In genomic region chr19:39968789-39969188, GRCh38 we compare ENCODE assay signal across 13 cellular contexts. TPM values are rescaled to one million over a fixed set of nuclear protein-coding genes. Genes with fewer than 3 reads are reported as not detected.
A peak's percentile ranks its signal among the peaks of the same experiment; 100 is the strongest.
DNase-seq lines count a peak whose midpoint lies in the region; ATAC-seq and TF ChIP-seq lines count a peak whose summit lies in the region.
"Had no signal": no experiment of that assay in that cellular context is flagged by ENCODE, and none has a peak within 500 bp of the region (broad histone marks: within the 10 kb centered on the region; RNA-seq: fewer than 3 reads in every experiment).

No MANE protein-coding gene starts in this region.

- peaks cover 17 to 18% (median 17%) of the 10 kb centered on the region in 4 donors for H3K36me3 ChIP-seq in stomach

- peaks cover 25% of the 10 kb centered on the region for H3K36me3 Mint-ChIP-seq in activated naive CD4-positive, alpha-beta T cell treated with anti-CD3 and anti-CD28 coated beads for 36 hours (ENCODE audit: low read depth)
- peaks cover 29% of the 10 kb centered on the region for H3K36me3 Mint-ChIP-seq in activated CD8-positive, alpha-beta T cell treated with anti-CD3 and anti-CD28 coated beads, Interleukin-2, amount 10 ng/mL, durations not matched to agents 7 days and 5 days (ENCODE audit: low read depth)
- H3K36me3 Mint-ChIP-seq in immature natural killer cell: peaks cover 4 to 10% (median 6%) of the 10 kb centered on the region in 3 donors

- peaks cover 16 to 42% (median 40%) of the 10 kb centered on the region in 4 donors for H3K4me1 ChIP-seq in stomach

- TF ChIP-seq CTCF in stomach (IDR thresholded peaks at IDR 0.05): no peak
- no peak for TF ChIP-seq CTCF in lower leg skin (IDR thresholded peaks at IDR 0.05)

- no peak for DNase-seq in activated naive CD4-positive, alpha-beta T cell treated with anti-CD3 and anti-CD28 coated beads for 36 hours
- no peak for DNase-seq in activated naive CD4-positive, alpha-beta T cell treated with anti-CD3 and anti-CD28 coated beads, Interleukin-2, amount 50 U/mL, for 16 hours
- no peak for DNase-seq in activated CD8-positive, alpha-beta T cell treated with anti-CD3 and anti-CD28 coated beads, Interleukin-2, amount 10 ng/mL, durations not matched to agents 7 days and 5 days
- DNase-seq in immature natural killer cell (no peak), stomach (peak; percentile 22), lower leg skin (ENCODE audit: low spot score in 2 of 2) (no peak)
- DNase-seq: central memory CD4-positive, alpha-beta T cell; GOT3; NCI-H446 treated with DMSO at 0.1 percent for 48 hours had no signal

- H3K9me3 Mint-ChIP-seq in activated naive CD4-positive, alpha-beta T cell treated with anti-CD3 and anti-CD28 coated beads for 36 hours: no peaks in the 10 kb centered on the region
- no peaks in the 10 kb centered on the region for H3K9me3 Mint-ChIP-seq in activated CD8-positive, alpha-beta T cell treated with anti-CD3 and anti-CD28 coated beads, Interleukin-2, amount 10 ng/mL, durations not matched to agents 7 days and 5 days (ENCODE audit: insufficient read depth)
- no peaks in the 10 kb centered on the region for H3K9me3 Mint-ChIP-seq in immature natural killer cell
- H3K9me3 Mint-ChIP-seq: memory B cell had no signal

- H3K27ac Mint-ChIP-seq in activated naive CD4-positive, alpha-beta T cell treated with anti-CD3 and anti-CD28 coated beads for 36 hours: peak overlapping the region; percentile 97
- H3K27ac Mint-ChIP-seq in activated CD8-positive, alpha-beta T cell treated with anti-CD3 and anti-CD28 coated beads, Interleukin-2, amount 10 ng/mL, durations not matched to agents 7 days and 5 days: peak overlapping the region; percentile 95
- H3K27ac Mint-ChIP-seq in immature natural killer cell: peak overlapping the region; percentile 96 to 100 (median 98)

- no peaks in the 10 kb centered on the region for H3K27me3 Mint-ChIP-seq in activated naive CD4-positive, alpha-beta T cell treated with anti-CD3 and anti-CD28 coated beads for 36 hours (ENCODE audit: low read depth)
- no peaks in the 10 kb centered on the region for H3K27me3 Mint-ChIP-seq in activated CD8-positive, alpha-beta T cell treated with anti-CD3 and anti-CD28 coated beads, Interleukin-2, amount 10 ng/mL, durations not matched to agents 7 days and 5 days (ENCODE audit: low read depth)
- H3K27me3 Mint-ChIP-seq in immature natural killer cell (ENCODE audit: low read depth in 3 of 3): peaks cover 0 to 10% (median 8%) of the 10 kb centered on the region in 3 donors
- H3K27me3 Mint-ChIP-seq: memory B cell had no signal

- no peak overlapping the region for H3K4me3 ChIP-seq in stomach
- no peak overlapping the region for H3K4me3 ChIP-seq in lower leg skin (ENCODE audit: low read depth, poor library complexity, severe bottlenecking)

- H3K27me3 ChIP-seq in stomach: no peaks in the 10 kb centered on the region

- H3K4me3 Mint-ChIP-seq in activated naive CD4-positive, alpha-beta T cell treated with anti-CD3 and anti-CD28 coated beads for 36 hours: peak overlapping the region; percentile 95
- H3K4me3 Mint-ChIP-seq in activated CD8-positive, alpha-beta T cell treated with anti-CD3 and anti-CD28 coated beads, Interleukin-2, amount 10 ng/mL, durations not matched to agents 7 days and 5 days: no peak overlapping the region
- H3K4me3 Mint-ChIP-seq in immature natural killer cell: peak overlapping the region in 3 of 5 donors; percentile 51 to 95 (median 90)

- no peak for TF ChIP-seq POLR2A in stomach (IDR thresholded peaks at IDR 0.05)
- no peak for TF ChIP-seq POLR2A in lower leg skin (IDR thresholded peaks at IDR 0.05)

- ATAC-seq in activated CD8-positive, alpha-beta T cell treated with anti-CD3 and anti-CD28 coated beads, Interleukin-2, amount 10 ng/mL, durations not matched to agents 7 days and 5 days: no peak
- ATAC-seq in HG02763 (IDR thresholded peaks at IDR 0.05; ENCODE audit: unreplicated experiment) (no peak), GM21737 (IDR thresholded peaks at IDR 0.05; ENCODE audit: unreplicated experiment) (no peak)

- CTCF ChIA-PET in activated naive CD4-positive, alpha-beta T cell treated with anti-CD3 and anti-CD28 coated beads for 36 hours (lab: Charles Lee): interaction anchor here (0.6 to 2.8 kb wide), 6 partner anchors 8 to 452 kb away, joined by 3 to 37 read pairs (median 8); no protein-coding TSS in a partner anchor
- CTCF ChIA-PET in activated CD8-positive, alpha-beta T cell treated with anti-CD3 and anti-CD28 coated beads, Interleukin-2, amount 10 ng/mL, durations not matched to agents 7 days and 5 days (lab: Charles Lee): interaction anchor here (0.8 to 3.9 kb wide), 3 partner anchors 13 to 31 kb away, joined by 3 to 133 read pairs (median 77); no protein-coding TSS in a partner anchor

- POLR2A ChIA-PET in activated CD8-positive, alpha-beta T cell treated with anti-CD3 and anti-CD28 coated beads, Interleukin-2, amount 10 ng/mL, durations not matched to agents 7 days and 5 days (lab: Charles Lee): interaction anchor here (0.9 to 3.7 kb wide), 6 partner anchors 8 to 32 kb away, joined by 3 to 31 read pairs (median 18); partner anchors contain the start of gene FCGBP

- no peaks in the 10 kb centered on the region for H3K9me3 ChIP-seq in stomach

- intact Hi-C loops in activated naive CD4-positive, alpha-beta T cell treated with anti-CD3 and anti-CD28 coated beads for 36 hours (cut with micrococcal nuclease): loop anchor here (2.0 kb wide), 1 partner anchor 16 kb away; no protein-coding TSS in a partner anchor
- intact Hi-C loops in stomach (cut with DNase I; ENCODE audit: low total_unique reads): no loop called here
- intact Hi-C loops in lower leg skin (cut with DNase I; ENCODE audit: low total_unique reads): no loop called here

- H3K4me1 Mint-ChIP-seq in activated naive CD4-positive, alpha-beta T cell treated with anti-CD3 and anti-CD28 coated beads for 36 hours (ENCODE audit: low read depth): peaks cover 47% of the 10 kb centered on the region
- peaks cover 44% of the 10 kb centered on the region for H3K4me1 Mint-ChIP-seq in activated CD8-positive, alpha-beta T cell treated with anti-CD3 and anti-CD28 coated beads, Interleukin-2, amount 10 ng/mL, durations not matched to agents 7 days and 5 days (ENCODE audit: low read depth)
- H3K4me1 Mint-ChIP-seq in immature natural killer cell: peaks cover 37 to 41% of the 10 kb centered on the region in 2 donors

- WGBS in stomach, 5 donors: 70 to 98% (median 97%) methylated on average over 15 of the region's 15 CpGs
- 97% methylated on average over 15 of the region's 15 CpGs for WGBS in lower leg skin, 2 donors

- H3K27ac ChIP-seq in stomach: peak overlapping the region in 3 of 5 donors; percentile 96 to 97 (median 96)

- TF ChIP-seq EP300 in stomach (IDR thresholded peaks at IDR 0.05): no peak

RNA-seq across cellular contexts. Expression of gene PSMC4, which starts 2.2 kb away (rescaled TPM):
- total RNA-seq in activated naive CD4-positive, alpha-beta T cell treated with anti-CD3 and anti-CD28 coated beads for 36 hours: 10 to 100 TPM; 79.7 to 82.1 TPM
- total RNA-seq in activated CD8-positive, alpha-beta T cell treated with anti-CD3 and anti-CD28 coated beads, Interleukin-2, amount 10 ng/mL, durations not matched to agents 7 days and 5 days: 100 to 1,000 TPM; 120 to 121 TPM
- polyA plus RNA-seq in immature natural killer cell (100 to 1,000 TPM; 113 to 133 (median 127) TPM), stomach (10 to 100 TPM; 58.0 to 75.6 (median 62.3) TPM)
- total RNA-seq in stomach (10 to 100 TPM in 4 of 5 donors, 1 to 10 TPM in 1; 3.8 to 79.7 (median 69.4) TPM), lower leg skin (10 to 100 TPM; 78.0 to 92.5 (median 87.7) TPM)

RNA-seq across cellular contexts. Expression of gene ZNF546, which starts 28.1 kb away (rescaled TPM):
- total RNA-seq in activated naive CD4-positive, alpha-beta T cell treated with anti-CD3 and anti-CD28 coated beads for 36 hours: 1 to 10 TPM; 1.6 to 2.3 TPM
- 1 to 10 TPM; 4.9 to 5.2 TPM for total RNA-seq in activated CD8-positive, alpha-beta T cell treated with anti-CD3 and anti-CD28 coated beads, Interleukin-2, amount 10 ng/mL, durations not matched to agents 7 days and 5 days
- polyA plus RNA-seq in immature natural killer cell (1 to 10 TPM in 2 of 3 donors, not detected in 1; 2.4 to 2.5 TPM), stomach (1 to 10 TPM in 1 of 3 donors, under 1 TPM in 2; 0.68 to 1.6 (median 0.76) TPM)
- total RNA-seq in stomach (1 to 10 TPM in 4 of 5 donors, under 1 TPM in 1; 0.29 to 9.3 (median 3.3) TPM), lower leg skin (1 to 10 TPM in 2 of 4 donors, under 1 TPM in 2; 0.30 to 4.8 (median 1.4) TPM)
- total RNA-seq: HT-29 had no signal

RNA-seq across cellular contexts. Expression of gene FCGBP, which starts 34.4 kb away (rescaled TPM):
- total RNA-seq in activated naive CD4-positive, alpha-beta T cell treated with anti-CD3 and anti-CD28 coated beads for 36 hours: 1 to 10 TPM; 3.1 to 3.8 TPM
- 1 to 10 TPM; 5.8 to 6.2 TPM for total RNA-seq in activated CD8-positive, alpha-beta T cell treated with anti-CD3 and anti-CD28 coated beads, Interleukin-2, amount 10 ng/mL, durations not matched to agents 7 days and 5 days
- under 1 TPM in 2 of 3 donors, not detected in 1; 0.36 to 0.92 TPM for polyA plus RNA-seq in immature natural killer cell
- 1,000 to 10,000 TPM in 1 of 5 donors, 100 to 1,000 TPM in 3, 10 to 100 TPM in 1; 90.2 to 7,510 (median 472) TPM for total RNA-seq in stomach
- 10 to 100 TPM in 1 of 3 donors, 1 to 10 TPM in 2; 6.5 to 11.9 (median 8.4) TPM for polyA plus RNA-seq in stomach
- 100 to 1,000 TPM; 155 to 286 (median 194) TPM for total RNA-seq in lower leg skin

Comparison
In these comparisons a context has a peak if more than half of its experiments do, and no peak if none do; other contexts are left out.
1. RNA of gene FCGBP, which starts 34.4 kb away (total RNA-seq): 90.2 to 7,510 TPM in stomach and 155 to 286 TPM in lower leg skin; 5.8 to 6.2 TPM in activated CD8-positive, alpha-beta T cell treated with anti-CD3 and anti-CD28 coated beads, Interleukin-2, amount 10 ng/mL, durations not matched to agents 7 days and 5 days and 3.1 to 3.8 TPM in activated naive CD4-positive, alpha-beta T cell treated with anti-CD3 and anti-CD28 coated beads for 36 hours; every median in the first group is over 10 times any median in the second.
2. Peak in every context shown above with its lines, with median percentiles within 50 percentile points of each other: H3K27ac Mint-ChIP-seq.